ENCODE assay signal across 25 cellular contexts in the genomic region with DNA sequence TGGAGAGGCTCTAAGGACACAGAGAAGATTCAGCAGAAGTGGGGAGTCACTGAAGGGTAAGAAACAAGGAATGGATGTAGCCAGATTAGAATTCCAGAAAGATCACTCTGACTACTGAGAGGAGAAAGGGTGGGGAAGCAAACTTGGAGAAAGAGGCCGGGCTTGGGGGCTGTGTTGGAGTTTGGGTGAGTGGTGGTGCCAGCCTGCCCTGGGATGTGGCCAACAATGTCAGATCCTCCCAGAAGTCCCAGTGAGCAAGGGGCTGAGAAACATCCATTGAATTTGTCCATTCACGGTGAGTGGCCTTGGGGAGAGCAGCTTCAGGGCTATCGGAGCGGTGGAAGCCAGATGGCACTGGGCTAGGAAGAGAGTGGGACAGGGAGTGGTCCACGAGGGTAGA.
A peak's percentile ranks its signal among the peaks of the same experiment; 100 is the strongest.
DNase-seq lines count a peak whose midpoint lies in the region; ATAC-seq and TF ChIP-seq lines count a peak whose summit lies in the region.
"Had no signal": no experiment of that assay in that cellular context is flagged by ENCODE, and none has a peak within 500 bp of the region (broad histone marks: within the 10 kb centered on the region; RNA-seq: fewer than 3 reads in every experiment).

No MANE protein-coding gene starts in this region.

- ATAC-seq in activated CD8-positive, alpha-beta memory T cell treated with anti-CD3 and anti-CD28 coated beads, Interleukin-2, amount 10 ng/mL, durations not matched to agents 7 days and 5 days, result no peak
- no peak for ATAC-seq in stimulated activated effector memory CD8-positive, alpha-beta T cell treated with anti-CD3 and anti-CD28 coated beads, Interleukin-12 subunit alpha, Interleukin-12 subunit beta, amount 100 ng/mL, for 72 hours
- no peak for ATAC-seq in effector memory CD8-positive, alpha-beta T cell (replicated peaks)
- ATAC-seq: GM23338, HepG2, Panc1 had no signal

- H3K4me3 Mint-ChIP-seq in activated CD8-positive, alpha-beta memory T cell treated with anti-CD3 and anti-CD28 coated beads, Interleukin-2, amount 10 ng/mL, durations not matched to agents 7 days and 5 days, result no peak overlapping the region
- peak overlapping the region; percentile 49 for H3K4me3 Mint-ChIP-seq in endothelial cell (ENCODE audit: unreplicated experiment)
- H3K4me3 Mint-ChIP-seq in stimulated activated effector memory CD8-positive, alpha-beta T cell treated with anti-CD3 and anti-CD28 coated beads, Interleukin-12 subunit alpha, Interleukin-12 subunit beta, amount 100 ng/mL, for 72 hours, result no peak overlapping the region
- H3K4me3 Mint-ChIP-seq in effector memory CD8-positive, alpha-beta T cell, result no peak overlapping the region
- H3K4me3 Mint-ChIP-seq: GM23338 had no signal

- H3K4me1 Mint-ChIP-seq in activated CD8-positive, alpha-beta memory T cell treated with anti-CD3 and anti-CD28 coated beads, Interleukin-2, amount 10 ng/mL, durations not matched to agents 7 days and 5 days, result peaks cover 27% of the 10 kb centered on the region
- peaks cover 19% of the 10 kb centered on the region for H3K4me1 Mint-ChIP-seq in endothelial cell (ENCODE audit: unreplicated experiment)
- peaks cover 37% of the 10 kb centered on the region for H3K4me1 Mint-ChIP-seq in stimulated activated effector memory CD8-positive, alpha-beta T cell treated with anti-CD3 and anti-CD28 coated beads, Interleukin-12 subunit alpha, Interleukin-12 subunit beta, amount 100 ng/mL, for 72 hours
- peaks cover 19 to 30% of the 10 kb centered on the region in 2 donors for H3K4me1 Mint-ChIP-seq in effector memory CD8-positive, alpha-beta T cell (ENCODE audit: low read depth in 2 of 2)

- peak; percentile 34 for DNase-seq in activated CD8-positive, alpha-beta memory T cell treated with anti-CD3 and anti-CD28 coated beads, Interleukin-2, amount 10 ng/mL, durations not matched to agents 7 days and 5 days
- no peak for DNase-seq in activated CD8-positive, alpha-beta memory T cell treated with anti-CD3 and anti-CD28 coated beads, Interleukin-2, amount 50 U/mL, for 4 hours
- DNase-seq in endothelial cell (ENCODE audit: low spot score), result no peak
- no peak for DNase-seq in stimulated activated effector memory CD8-positive, alpha-beta T cell treated with anti-CD3 and anti-CD28 coated beads, Interleukin-12 subunit alpha, Interleukin-12 subunit beta, amount 100 ng/mL, for 72 hours (ENCODE audit: low spot score in 2 of 2)
- DNase-seq in inferior parietal cortex (ENCODE audit: extremely low spot score), result no peak
- no peak for DNase-seq in effector memory CD8-positive, alpha-beta T cell
- no peak for DNase-seq in OCI-M1 (lab: John Stamatoyannopoulos, UW)
- DNase-seq: AML-193; C1 segment of cervical spinal cord; DMS53; GDM1; HCEC 1CT; KBM-7; MM.1S; NCI-H1048; NCI-H1436 treated with DMSO at 0.1 percent for 48 hours; NCI-H2029; NCI-H2227 treated with DMSO at 0.1 percent for 48 hours; NCI-H510A; NCI-H748 treated with DMSO at 0.1 percent for 48 hours; NK-92 treated with Interleukin-12 subunit alpha and Interleukin-12 subunit beta, amount 100 ng/mL, for 24 hours; SIG-M5 had no signal

- peaks cover 7% of the 10 kb centered on the region for H3K36me3 Mint-ChIP-seq in activated CD8-positive, alpha-beta memory T cell treated with anti-CD3 and anti-CD28 coated beads, Interleukin-2, amount 10 ng/mL, durations not matched to agents 7 days and 5 days
- peaks cover 40% of the 10 kb centered on the region for H3K36me3 Mint-ChIP-seq in endothelial cell (ENCODE audit: low read depth, unreplicated experiment)
- H3K36me3 Mint-ChIP-seq in stimulated activated effector memory CD8-positive, alpha-beta T cell treated with anti-CD3 and anti-CD28 coated beads, Interleukin-12 subunit alpha, Interleukin-12 subunit beta, amount 100 ng/mL, for 72 hours, result no peaks in the 10 kb centered on the region
- H3K36me3 Mint-ChIP-seq in effector memory CD8-positive, alpha-beta T cell (ENCODE audit: insufficient read depth), result no peaks in the 10 kb centered on the region

- no peak for TF ChIP-seq CTCF in endothelial cell (IDR thresholded peaks at IDR 0.05; ENCODE audit: unreplicated experiment)

- CTCF ChIA-PET in activated CD8-positive, alpha-beta memory T cell treated with anti-CD3 and anti-CD28 coated beads, Interleukin-2, amount 10 ng/mL, durations not matched to agents 7 days and 5 days (lab: Charles Lee), result interaction anchor here (1.3 kb wide), 1 partner anchor 9 kb away, joined by 5 read pairs; no protein-coding TSS in a partner anchor

- no peak overlapping the region for H3K27ac Mint-ChIP-seq in activated CD8-positive, alpha-beta memory T cell treated with anti-CD3 and anti-CD28 coated beads, Interleukin-2, amount 10 ng/mL, durations not matched to agents 7 days and 5 days
- peak overlapping the region; percentile 39 for H3K27ac Mint-ChIP-seq in endothelial cell (ENCODE audit: unreplicated experiment)
- peak overlapping the region; percentile 53 for H3K27ac Mint-ChIP-seq in stimulated activated effector memory CD8-positive, alpha-beta T cell treated with anti-CD3 and anti-CD28 coated beads, Interleukin-12 subunit alpha, Interleukin-12 subunit beta, amount 100 ng/mL, for 72 hours
- no peak overlapping the region for H3K27ac Mint-ChIP-seq in effector memory CD8-positive, alpha-beta T cell
- H3K27ac Mint-ChIP-seq: GM23338 had no signal

- H3K27me3 Mint-ChIP-seq in activated CD8-positive, alpha-beta memory T cell treated with anti-CD3 and anti-CD28 coated beads, Interleukin-2, amount 10 ng/mL, durations not matched to agents 7 days and 5 days, result no peaks in the 10 kb centered on the region
- H3K27me3 Mint-ChIP-seq in endothelial cell (ENCODE audit: unreplicated experiment), result peaks cover 7% of the 10 kb centered on the region
- H3K27me3 Mint-ChIP-seq in effector memory CD8-positive, alpha-beta T cell, result peaks cover 0 to 14% of the 10 kb centered on the region in 2 donors

- H3K9me3 Mint-ChIP-seq in activated CD8-positive, alpha-beta memory T cell treated with anti-CD3 and anti-CD28 coated beads, Interleukin-2, amount 10 ng/mL, durations not matched to agents 7 days and 5 days (ENCODE audit: low read depth), result peaks cover 3% of the 10 kb centered on the region
- no peaks in the 10 kb centered on the region for H3K9me3 Mint-ChIP-seq in endothelial cell (ENCODE audit: unreplicated experiment)
- H3K9me3 Mint-ChIP-seq in stimulated activated effector memory CD8-positive, alpha-beta T cell treated with anti-CD3 and anti-CD28 coated beads, Interleukin-12 subunit alpha, Interleukin-12 subunit beta, amount 100 ng/mL, for 72 hours, result no peaks in the 10 kb centered on the region
- H3K9me3 Mint-ChIP-seq in effector memory CD8-positive, alpha-beta T cell, result no peaks in the 10 kb centered on the region

Comparison
In these comparisons a context has a peak if more than half of its experiments do, and no peak if none do; other contexts are left out.
1. H3K27ac Mint-ChIP-seq: peak in endothelial cell (single experiment) and stimulated activated effector memory CD8-positive, alpha-beta T cell treated with anti-CD3 and anti-CD28 coated beads, Interleukin-12 subunit alpha, Interleukin-12 subunit beta, amount 100 ng/mL, for 72 hours (single experiment); none in activated CD8-positive, alpha-beta memory T cell treated with anti-CD3 and anti-CD28 coated beads, Interleukin-2, amount 10 ng/mL, durations not matched to agents 7 days and 5 days (single experiment) and effector memory CD8-positive, alpha-beta T cell (0 of 2).